18 cellular contexts compared by ENCODE assay signal in genomic region chr4:2634014-2634413, GRCh38.
DNase-seq lines count a peak whose midpoint lies in the region; ATAC-seq and TF ChIP-seq lines count a peak whose summit lies in the region.
"Had no signal": no experiment of that assay in that cellular context is flagged by ENCODE, and none has a peak within 500 bp of the region (broad histone marks: within the 10 kb centered on the region; RNA-seq: fewer than 3 reads in every experiment).

No MANE protein-coding gene starts in this region.

- H3K4me3 Mint-ChIP-seq in effector memory CD8-positive, alpha-beta T cell, result no peak overlapping the region
- no peak overlapping the region for H3K4me3 Mint-ChIP-seq in type B pancreatic cell
- H3K4me3 Mint-ChIP-seq: dendritic cell treated with granulocyte-macrophage colony-stimulating factor and Interleukin-4, amounts not matched to agents 40 ng/mL and 50 ng/mL, for 4 days; GM23338 had no signal

- H3K36me3 ChIP-seq in right atrium auricular region, result peaks cover 31% of the 10 kb centered on the region

- no peaks in the 10 kb centered on the region for H3K9me3 Mint-ChIP-seq in effector memory CD8-positive, alpha-beta T cell
- H3K9me3 Mint-ChIP-seq in type B pancreatic cell, result no peaks in the 10 kb centered on the region
- H3K9me3 Mint-ChIP-seq: dendritic cell treated with granulocyte-macrophage colony-stimulating factor and Interleukin-4, amounts not matched to agents 40 ng/mL and 50 ng/mL, for 4 days; GM23338 had no signal

- H3K27ac Mint-ChIP-seq in effector memory CD8-positive, alpha-beta T cell, result peak overlapping the region; percentile 20 to 81
- no peak overlapping the region for H3K27ac Mint-ChIP-seq in type B pancreatic cell
- H3K27ac Mint-ChIP-seq: dendritic cell treated with granulocyte-macrophage colony-stimulating factor and Interleukin-4, amounts not matched to agents 40 ng/mL and 50 ng/mL, for 4 days; GM23338 had no signal

- no peaks in the 10 kb centered on the region for H3K9me3 ChIP-seq in right atrium auricular region
- H3K9me3 ChIP-seq: BLaER1 treated with 17β-estradiol and CSF1 and Interleukin-3, amounts not matched to agents 10 nM and 100 nM; right lobe of liver had no signal

- H3K27ac ChIP-seq in right atrium auricular region, result no peak overlapping the region
- H3K27ac ChIP-seq: BLaER1 treated with 17β-estradiol and CSF1 and Interleukin-3, amounts not matched to agents 10 nM and 100 nM; KMS-11; right lobe of liver; RWPE1 had no signal

- H3K4me3 ChIP-seq in right atrium auricular region, result no peak overlapping the region
- H3K4me3 ChIP-seq: BLaER1 treated with 17β-estradiol and CSF1 and Interleukin-3, amounts not matched to agents 10 nM and 100 nM; GM23338; right lobe of liver had no signal

- intact Hi-C loops in Right ventricle myocardium inferior (cut with DNase I), result loop anchor here (2.0 kb wide), 1 partner anchor 19 kb away; no protein-coding TSS in a partner anchor

- peaks cover 52% of the 10 kb centered on the region for H3K36me3 Mint-ChIP-seq in effector memory CD8-positive, alpha-beta T cell (ENCODE audit: insufficient read depth)
- H3K36me3 Mint-ChIP-seq in type B pancreatic cell, result peaks cover 13% of the 10 kb centered on the region

- peaks cover 0 to 15% of the 10 kb centered on the region in 2 donors for H3K4me1 ChIP-seq in right atrium auricular region
- H3K4me1 ChIP-seq: BLaER1 treated with 17β-estradiol and CSF1 and Interleukin-3, amounts not matched to agents 10 nM and 100 nM; right lobe of liver had no signal

- TF ChIP-seq CTCF in right atrium auricular region (IDR thresholded peaks at IDR 0.05), result no peak
- TF ChIP-seq CTCF in type B pancreatic cell (conservative IDR thresholded peaks at IDR 0.05), result no peak

- H3K27me3 ChIP-seq in right atrium auricular region, result no peaks in the 10 kb centered on the region
- H3K27me3 ChIP-seq: BLaER1 treated with 17β-estradiol and CSF1 and Interleukin-3, amounts not matched to agents 10 nM and 100 nM; right lobe of liver had no signal

- peak; percentile 43 for ATAC-seq in Right ventricle myocardium inferior
- ATAC-seq in effector memory CD8-positive, alpha-beta T cell (replicated peaks), result no peak
- no peak for ATAC-seq in GM21447 (IDR thresholded peaks at IDR 0.05; ENCODE audit: unreplicated experiment)
- ATAC-seq in esophagus mucosa, result no peak
- ATAC-seq: GM23338, right lobe of liver had no signal

- DNase-seq in Right ventricle myocardium inferior (ENCODE audit: missing footprints), result no peak
- no peak for DNase-seq in right atrium auricular region (ENCODE audit: low spot score)
- no peak for DNase-seq in effector memory CD8-positive, alpha-beta T cell
- DNase-seq in mesenteric fat pad (ENCODE audit: low spot score), result peak; percentile 62
- peak; percentile 44 for DNase-seq in type B pancreatic cell (ENCODE audit: extremely low spot score, unreplicated experiment)
- DNase-seq in hippocampal formation (lab: John Stamatoyannopoulos, UW), result no peak
- DNase-seq: ACHN, EL, NCI-H1694 treated with DMSO at 0.1 percent for 48 hours, T-helper 9 cell had no signal

- no peaks in the 10 kb centered on the region for H3K27me3 Mint-ChIP-seq in effector memory CD8-positive, alpha-beta T cell
- no peaks in the 10 kb centered on the region for H3K27me3 Mint-ChIP-seq in type B pancreatic cell
- H3K27me3 Mint-ChIP-seq: dendritic cell treated with granulocyte-macrophage colony-stimulating factor and Interleukin-4, amounts not matched to agents 40 ng/mL and 50 ng/mL, for 4 days had no signal

- H3K4me1 Mint-ChIP-seq in effector memory CD8-positive, alpha-beta T cell (ENCODE audit: low read depth in 2 of 2), result peaks cover 0 to 7% of the 10 kb centered on the region in 2 donors
- H3K4me1 Mint-ChIP-seq in type B pancreatic cell (ENCODE audit: unreplicated experiment), result peaks cover 5% of the 10 kb centered on the region
- H3K4me1 Mint-ChIP-seq: GM23338 had no signal

Comparison
In these comparisons a context has a peak if more than half of its experiments do, and no peak if none do; other contexts are left out.
1. DNase-seq: peak in mesenteric fat pad (single experiment) and type B pancreatic cell (single experiment); none in Right ventricle myocardium inferior (single experiment), right atrium auricular region (single experiment), effector memory CD8-positive, alpha-beta T cell (0 of 3) and hippocampal formation (0 of 2).